Comparison of ENCODE assay signal across 1 cellular context in genomic region chr20:56392282-56393132, GRCh38.
TF ChIP-seq lines count a peak whose summit lies in the region.

Gene CSTF1, plus strand, starts transcription at chr20:56392645. Its CDS starts 2,908 bp downstream, at chr20:56395553.

TF ChIP-seq in HepG2, 621 proteins besides CTCF, POLR2A, EP300 and RAD21 (continued from another document and continues in another):
- peak; percentile 99 for TF ChIP-seq ZNF687 (CRISPR knock-in tag; IDR thresholded peaks at IDR 0.05)
- peak; percentile 86; the same call in 1 of the 2 replicates for TF ChIP-seq ZNF292 (CRISPR knock-in tag; IDR thresholded peaks at IDR 0.05; ENCODE audit: borderline replicate concordance, low read depth)
- peak; percentile 95 for TF ChIP-seq MXD3 (CRISPR knock-in tag; IDR thresholded peaks at IDR 0.05)
- peak; percentile 99 for TF ChIP-seq ZNF614 (CRISPR knock-in tag; IDR thresholded peaks at IDR 0.05; ENCODE audit: borderline replicate concordance)
- TF ChIP-seq U2AF1 (optimal IDR thresholded peaks at IDR 0.05; ENCODE audit: low read depth, low read length), result peak; percentile 83
- no peak for TF ChIP-seq MTF2 (CRISPR knock-in tag; IDR thresholded peaks at IDR 0.05; ENCODE audit: borderline replicate concordance)
- TF ChIP-seq ZNF34 (CRISPR knock-in tag; IDR thresholded peaks at IDR 0.05; ENCODE audit: borderline replicate concordance), result peak; percentile 28; the same call in 1 of the 2 replicates
- TF ChIP-seq ZNF777 (CRISPR knock-in tag; IDR thresholded peaks at IDR 0.05), result peak; percentile 81
- peak; percentile 97 for TF ChIP-seq LBX2 (CRISPR knock-in tag; IDR thresholded peaks at IDR 0.05; ENCODE audit: borderline replicate concordance)
- peak; percentile 94 for TF ChIP-seq MTF1 (CRISPR knock-in tag; IDR thresholded peaks at IDR 0.05)
- peak; percentile 99 for TF ChIP-seq HNRNPLL (IDR thresholded peaks at IDR 0.05; ENCODE audit: low read depth, low read length, poor library complexity, severe bottlenecking)
- peak; percentile 69; the same call in 1 of the 2 replicates for TF ChIP-seq GZF1 (CRISPR knock-in tag; IDR thresholded peaks at IDR 0.05)
- no peak for TF ChIP-seq SCMH1 (CRISPR knock-in tag; IDR thresholded peaks at IDR 0.05; ENCODE audit: borderline replicate concordance)
- no peak; the same call in 1 of the 2 replicates for TF ChIP-seq ATAD3A (CRISPR knock-in tag; IDR thresholded peaks at IDR 0.05)
- peak; percentile 68 for TF ChIP-seq ZNF770 (CRISPR knock-in tag; IDR thresholded peaks at IDR 0.05)
- TF ChIP-seq ZNF572 (CRISPR knock-in tag; IDR thresholded peaks at IDR 0.05), result peak; percentile 89; the same call in 1 of the 2 replicates
- no peak for TF ChIP-seq HNRNPUL1 (IDR thresholded peaks at IDR 0.05; ENCODE audit: low read depth, low read length)
- TF ChIP-seq ZSCAN22 (CRISPR knock-in tag; IDR thresholded peaks at IDR 0.05), result no peak
- TF ChIP-seq ZNF296 (CRISPR knock-in tag; conservative IDR thresholded peaks at IDR 0.05), result 0 out of 2 replicates have a peak, but pooled peaks have one; percentile 67
- TF ChIP-seq MYNN (CRISPR knock-in tag; IDR thresholded peaks at IDR 0.05; ENCODE audit: low read depth), result no peak
- TF ChIP-seq RXRA (CRISPR knock-in tag; IDR thresholded peaks at IDR 0.05), result peak; percentile 96
- TF ChIP-seq FOXA1 (IDR thresholded peaks at IDR 0.05), result no peak
- TF ChIP-seq FOXA1 (CRISPR knock-in tag; IDR thresholded peaks at IDR 0.05), result peak; percentile 79
- TF ChIP-seq PRDM10 (CRISPR knock-in tag; IDR thresholded peaks at IDR 0.05; ENCODE audit: low read depth), result peak; percentile 92
- peak; percentile 83; the same call in 1 of the 2 replicates for TF ChIP-seq ZC3H13 (CRISPR knock-in tag; IDR thresholded peaks at IDR 0.05)
- peak; percentile 96 for TF ChIP-seq ZBTB39 (CRISPR knock-in tag; IDR thresholded peaks at IDR 0.05)
- peak; percentile 96; the same call in 1 of the 2 replicates for TF ChIP-seq ZIK1 (CRISPR knock-in tag; IDR thresholded peaks at IDR 0.05; ENCODE audit: borderline replicate concordance, low read depth)
- TF ChIP-seq KMT2A (CRISPR knock-in tag; IDR thresholded peaks at IDR 0.05), result peak; percentile 99
- peak; percentile 100 for TF ChIP-seq SALL2 (CRISPR knock-in tag; IDR thresholded peaks at IDR 0.05)
- peak; percentile 99; the same call in 1 of the 2 replicates for TF ChIP-seq ZNF224 (CRISPR knock-in tag; IDR thresholded peaks at IDR 0.05)
- peak; percentile 91 for TF ChIP-seq RBM39 (IDR thresholded peaks at IDR 0.05; ENCODE audit: low read depth, low read length, poor library complexity, severe bottlenecking)
- peak; percentile 100 for TF ChIP-seq CEBPB (IDR thresholded peaks at IDR 0.05; ENCODE audit: borderline replicate concordance, low read depth, low read length)
- peak; percentile 52 to 70 for TF ChIP-seq NR2F1 (CRISPR knock-in tag; IDR thresholded peaks at IDR 0.05)
- TF ChIP-seq DNMT3B (CRISPR knock-in tag; conservative IDR thresholded peaks at IDR 0.05), result peak; percentile 98
- peak; percentile 93 for TF ChIP-seq ZFP1 (CRISPR knock-in tag; IDR thresholded peaks at IDR 0.05)
- peak; percentile 98 for TF ChIP-seq HDAC1 (CRISPR knock-in tag; IDR thresholded peaks at IDR 0.05)
- TF ChIP-seq ZNF773 (CRISPR knock-in tag; IDR thresholded peaks at IDR 0.05; ENCODE audit: borderline replicate concordance), result peak; percentile 96; the same call in 1 of the 2 replicates
- no peak for TF ChIP-seq GRHL1 (CRISPR knock-in tag; conservative IDR thresholded peaks at IDR 0.05)
- peak; percentile 95 for TF ChIP-seq ARID5B (CRISPR knock-in tag; IDR thresholded peaks at IDR 0.05)
- 0 out of 2 replicates have a peak, but pooled peaks have one; percentile 88 for TF ChIP-seq ZNF432 (CRISPR knock-in tag; IDR thresholded peaks at IDR 0.05; ENCODE audit: borderline replicate concordance)
- peak; percentile 67 for TF ChIP-seq TAF15 (IDR thresholded peaks at IDR 0.05; ENCODE audit: low read depth, low read length, poor library complexity, severe bottlenecking)
- peak; percentile 96 for TF ChIP-seq ZNF441 (CRISPR knock-in tag; IDR thresholded peaks at IDR 0.05; ENCODE audit: borderline replicate concordance)
- TF ChIP-seq ZMAT3 (CRISPR knock-in tag; conservative IDR thresholded peaks at IDR 0.05), result peak; percentile 95
- TF ChIP-seq ZNF678 (CRISPR knock-in tag; IDR thresholded peaks at IDR 0.05), result 0 out of 2 replicates have a peak, but pooled peaks have one; percentile 85
